Comparison of ENCODE assay signal across 1 cellular context in genomic region chr15:51971353-51972133, GRCh38.
TF ChIP-seq lines count a peak whose summit lies in the region.

Gene LEO1 (minus strand): TSS chr15:51971778. CDS start chr15:51971745, 33 bp downstream.

TF ChIP-seq in GM12878, 131 proteins besides CTCF, POLR2A, EP300 and RAD21 (continued from another document and continues in another):
- TF ChIP-seq ZBTB11 (CRISPR knock-in tag; IDR thresholded peaks at IDR 0.05) (no peak), SMC3 (IDR thresholded peaks at IDR 0.05; ENCODE audit: borderline replicate concordance, low read length) (no peak), RCOR1 (conservative IDR thresholded peaks at IDR 0.05; ENCODE audit: low read depth, low read length) (0 out of 2 replicates have a peak, but pooled peaks have one; percentile 40), CREM (IDR thresholded peaks at IDR 0.05; ENCODE audit: low read depth) (peak; percentile 28; the same call in 1 of the 2 replicates), ZSCAN29 (IDR thresholded peaks at IDR 0.05) (no peak), GATAD2B (conservative IDR thresholded peaks at IDR 0.05; ENCODE audit: low read depth) (0 out of 2 replicates have a peak, but pooled peaks have one; percentile 59), JUND (IDR thresholded peaks at IDR 0.05; ENCODE audit: low read depth, low read length) (no peak), BACH1 (IDR thresholded peaks at IDR 0.05; ENCODE audit: borderline replicate concordance) (peak; percentile 70; the same call in 1 of the 2 replicates), RELA (IDR thresholded peaks at IDR 0.05; ENCODE audit: borderline replicate concordance, partially characterized antibody) (peak; percentile 70), ZBTB33 (IDR thresholded peaks at IDR 0.05) (no peak), JUNB (IDR thresholded peaks at IDR 0.05) (no peak), ZNF217 (IDR thresholded peaks at IDR 0.05) (no peak), STAT1 (conservative IDR thresholded peaks at IDR 0.05) (no peak; the same call in 1 of the 2 replicates), ETV6 (conservative IDR thresholded peaks at IDR 0.05 in 1 of 2, IDR thresholded peaks at IDR 0.05 in 1 of 2; ENCODE audit: borderline replicate concordance in 1 of 2, low read depth in 1 of 2) (no peak), SPI1 (IDR thresholded peaks at IDR 0.05; ENCODE audit: borderline replicate concordance, insufficient read depth, low read depth, low read length) (no peak; the same call in 1 of the 2 replicates), ATF7 (IDR thresholded peaks at IDR 0.05; ENCODE audit: low read depth) (peak; percentile 45; the same call in 1 of the 2 replicates), RUNX3 (IDR thresholded peaks at IDR 0.05; ENCODE audit: low read length) (peak; percentile 73), NKRF (conservative IDR thresholded peaks at IDR 0.05) (peak; percentile 76), FOXK2 (IDR thresholded peaks at IDR 0.05) (no peak), PBX3 (IDR thresholded peaks at IDR 0.05; ENCODE audit: insufficient replicate concordance, low read depth, low read length) (no peak), FOXM1 (IDR thresholded peaks at IDR 0.05; ENCODE audit: low read depth, low read length) (no peak), HSF1 (IDR thresholded peaks at IDR 0.05; ENCODE audit: low read depth, low read length) (no peak), TBL1XR1 (IDR thresholded peaks at IDR 0.05; ENCODE audit: low read depth, low read length) (peak; percentile 27; the same call in 1 of the 2 replicates), RB1 (IDR thresholded peaks at IDR 0.05; ENCODE audit: borderline replicate concordance) (peak; percentile 94), TCF12 (IDR thresholded peaks at IDR 0.05; ENCODE audit: low read depth, low read length) (no peak; the same call in 1 of the 2 replicates), DPF2 (IDR thresholded peaks at IDR 0.05) (no peak; the same call in none of the 2 replicates), ZNF207 (IDR thresholded peaks at IDR 0.05; ENCODE audit: borderline replicate concordance) (peak; percentile 88), FOS (IDR thresholded peaks at IDR 0.05; ENCODE audit: borderline replicate concordance, extremely low read depth, insufficient read length) (no peak), ZNF592 (IDR thresholded peaks at IDR 0.05) (no peak), IRF4 (IDR thresholded peaks at IDR 0.05; ENCODE audit: low read depth, low read length) (peak; percentile 22; the same call in 1 of the 2 replicates), MAX (IDR thresholded peaks at IDR 0.05; ENCODE audit: low read depth, low read length) (peak; percentile 47; the same call in 1 of the 2 replicates), IKZF1 (conservative IDR thresholded peaks at IDR 0.05) (peak; percentile 89), POLR2AphosphoS2 (IDR thresholded peaks at IDR 0.05; ENCODE audit: low read depth, low read length) (peak; percentile 64; the same call in 1 of the 2 replicates), SP1 (IDR thresholded peaks at IDR 0.05; ENCODE audit: low read depth, low read length) (no peak), SMAD1 (IDR thresholded peaks at IDR 0.05; ENCODE audit: low read depth, partially characterized antibody) (no peak), PAX5 (IDR thresholded peaks at IDR 0.05; ENCODE audit: borderline replicate concordance, low read depth, low read length) (0 out of 2 replicates have a peak, but pooled peaks have one; percentile 9), NFIC (IDR thresholded peaks at IDR 0.05; ENCODE audit: low read depth, low read length) (peak; percentile 47; the same call in 1 of the 2 replicates), POLR2AphosphoS5 (IDR thresholded peaks at IDR 0.05; ENCODE audit: low read length) (peak; percentile 92), E2F8 (IDR thresholded peaks at IDR 0.05; ENCODE audit: low read depth, partially characterized antibody) (no peak), MYB (IDR thresholded peaks at IDR 0.05; ENCODE audit: borderline replicate concordance, low read depth, low read length) (no peak), NRF1 (conservative IDR thresholded peaks at IDR 0.05; ENCODE audit: low read depth, low read length) (no peak), SRF (IDR thresholded peaks at IDR 0.05; ENCODE audit: low read depth in 2 of 2, low read length in 2 of 2) (0 out of 4 replicates have a peak, but pooled peaks of 1 of the 2 experiments have one; percentile 8), PKNOX1 (IDR thresholded peaks at IDR 0.05) (no peak; the same call in 1 of the 2 replicates), CBX3 (IDR thresholded peaks at IDR 0.05; ENCODE audit: borderline replicate concordance, low read depth) (no peak)
